In the genomic region with DNA sequence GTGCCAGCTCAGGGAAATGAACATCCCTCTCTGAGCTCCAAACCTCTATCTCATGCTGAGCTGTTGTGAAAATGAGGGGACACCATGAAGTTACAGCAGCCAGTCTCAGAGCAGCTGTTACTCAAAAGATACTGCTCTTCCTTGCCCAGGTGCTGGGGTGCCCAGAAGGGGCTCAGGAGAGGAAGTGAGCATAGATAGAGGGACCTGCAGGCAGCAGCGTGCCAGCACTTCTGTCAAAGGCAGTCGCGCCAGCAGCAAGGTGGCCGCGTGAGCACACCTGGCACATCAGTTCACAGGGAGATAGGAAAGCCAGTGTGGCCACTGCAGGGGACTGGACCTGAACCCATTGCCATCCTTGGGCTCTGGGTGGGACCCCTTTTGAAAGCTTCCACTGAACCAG, we compare ENCODE assay signal across 20 cellular contexts. TPM values are rescaled to one million over a fixed set of nuclear protein-coding genes. Genes with fewer than 3 reads are reported as not detected.
DNase-seq lines count a peak whose midpoint lies in the region; ATAC-seq, FAIRE-seq and TF ChIP-seq lines count a peak whose summit lies in the region.
"Had no signal": no experiment of that assay in that cellular context is flagged by ENCODE, and none has a peak within 500 bp of the region (broad histone marks: within the 10 kb centered on the region; RNA-seq: fewer than 3 reads in every experiment).

No MANE protein-coding gene starts in this region.

- no peak for FAIRE-seq in GM12878 (lab: Jason Lieb, UNC)
- FAIRE-seq: HepG2 had no signal

- H3K27ac ChIP-seq in MM.1S (ENCODE audit: low read length) = peak overlapping the region; percentile 65; the same call in 1 of the 2 replicates
- no peak overlapping the region for H3K27ac ChIP-seq in GM12878 (ENCODE audit: control insufficient read depth, insufficient read depth)
- H3K27ac ChIP-seq in lower lobe of right lung = no peak overlapping the region
- no peak overlapping the region for H3K27ac ChIP-seq in spleen
- no peak overlapping the region for H3K27ac ChIP-seq in naive thymus-derived CD4-positive, alpha-beta T cell (ENCODE audit: low read depth, low read length)
- H3K27ac ChIP-seq: GM23248, SJSA1 had no signal

- H3K27me3 Mint-ChIP-seq in naive thymus-derived CD4-positive, alpha-beta T cell = peaks cover 0 to 28% (median 2%) of the 10 kb centered on the region in 5 donors

- in situ Hi-C loops in GM12878 (cut with MboI) = no loop called here

- H3K27me3 ChIP-seq in MM.1S (replicated peaks; ENCODE audit: insufficient read depth, low read length) (no peaks in the 10 kb centered on the region), GM12878 (replicated peaks in 1 of 2; ENCODE audit: control insufficient read depth in 2 of 2, insufficient read depth in 2 of 2, low read length in 1 of 2) (peaks cover 0 to 1% of the 10 kb centered on the region in 2 experiments; a peak in 2 of 4 replicates), lower lobe of right lung (ENCODE audit: low read depth) (no peaks in the 10 kb centered on the region), spleen (replicated peaks in 1 of 7) (peaks cover 0 to 26% (median 0%) of the 10 kb centered on the region in 7 donors)
- no peaks in the 10 kb centered on the region for H3K27me3 ChIP-seq in naive thymus-derived CD4-positive, alpha-beta T cell (ENCODE audit: control insufficient read depth in 2 of 2, insufficient read depth in 2 of 2, low read length in 2 of 2)
- H3K27me3 ChIP-seq: SJSA1 had no signal

- DNase-seq in MM.1S (peak; percentile 15), GM12878 (ENCODE audit: low read depth, low spot score) (no peak), lower lobe of right lung (peak; percentile 30), spleen (peak; percentile 41), NCI-H446 treated with DMSO at 0.1 percent for 48 hours (lab: John Stamatoyannopoulos, UW) (no peak)
- no peak for DNase-seq in naive thymus-derived CD4-positive, alpha-beta T cell
- no peak for DNase-seq in activated CD4-positive, CD25-positive, alpha-beta regulatory T cell treated with anti-CD3 and anti-CD28 coated beads, Interleukin-2, amount 50 U/mL, for 72 hours
- DNase-seq: ACHN, C1 segment of cervical spinal cord, DND-41, GM23248, KG1, NCI-H1417 treated with DMSO at 0.1 percent for 48 hours, NCI-H2029 treated with DMSO at 0.1 percent for 48 hours, NCI-H2171 treated with DMSO at 0.1 percent for 48 hours, NCI-H748 treated with DMSO at 0.1 percent for 48 hours had no signal

- no peak for TF ChIP-seq EP300 in GM12878 (IDR thresholded peaks at IDR 0.05; ENCODE audit: borderline replicate concordance in 1 of 2, control insufficient read depth in 1 of 2, low read depth in 2 of 2, low read length in 2 of 2)

- no peaks in the 10 kb centered on the region for H3K79me2 ChIP-seq in MM.1S (ENCODE audit: low read length)
- no peaks in the 10 kb centered on the region for H3K79me2 ChIP-seq in GM12878 (ENCODE audit: control insufficient read depth, insufficient read depth, low read length)

- TF ChIP-seq CTCF in MM.1S (IDR thresholded peaks at IDR 0.05; ENCODE audit: low read length) (no peak), GM12878 (IDR thresholded peaks at IDR 0.05 in 2 of 3, conservative IDR thresholded peaks at IDR 0.05 in 1 of 3; ENCODE audit: control insufficient read depth in 2 of 3, extremely low read depth in 1 of 3, insufficient read depth in 1 of 3, low read depth in 3 of 3, low read length in 3 of 3) (no peak), lower lobe of right lung (IDR thresholded peaks at IDR 0.05) (no peak), spleen (IDR thresholded peaks at IDR 0.05 in 8 of 11, conservative IDR thresholded peaks at IDR 0.05 in 3 of 11) (no peak)

- no peaks in the 10 kb centered on the region for H3K9me2 ChIP-seq in MM.1S (replicated peaks; ENCODE audit: insufficient read depth, low read length)

- intact Hi-C loops in GM12878 (cut with micrococcal nuclease; ENCODE audit: unreplicated experiment) = no loop called here
- intact Hi-C loops in lower lobe of right lung (cut with DNase I) = no loop called here
- intact Hi-C loops in spleen (cut with DNase I; ENCODE audit: low total_unique reads) = no loop called here
- intact Hi-C loops in naive thymus-derived CD4-positive, alpha-beta T cell (cut with micrococcal nuclease) = no loop called here

- POLR2A ChIA-PET in GM12878 (lab: Charles Lee) = interaction anchor here (2.5 to 2.7 kb wide), 2 partner anchors 9 to 12 kb away, joined by 9 read pairs; no protein-coding TSS in a partner anchor
- POLR2A ChIA-PET in naive thymus-derived CD4-positive, alpha-beta T cell (lab: Charles Lee) = no interaction called here

- no TSS peak for BruUV-seq in GM12878 (replicated peaks; lab: Mats Ljungman, UMichigan)

- H2AFZ ChIP-seq in MM.1S (ENCODE audit: low read length) (no peak overlapping the region), GM12878 (ENCODE audit: control insufficient read depth, low read depth, low read length) (no peak overlapping the region)
- H2AFZ ChIP-seq: GM23248 had no signal

- H3K9ac ChIP-seq in MM.1S (ENCODE audit: low read length) (no peak overlapping the region), GM12878 (ENCODE audit: control insufficient read depth, insufficient read depth, low read length) (no peak overlapping the region)
- H3K9ac ChIP-seq: GM23248 had no signal

- no peak overlapping the region for H3K4me3 Mint-ChIP-seq in naive thymus-derived CD4-positive, alpha-beta T cell
- H3K4me3 Mint-ChIP-seq: T-helper 1 cell treated with Interleukin-12 subunit alpha and Interleukin-12 subunit beta and Interleukin-4 antibody, amounts not matched to agents 30 μg/mL and 1 μg/mL, for 36 hours had no signal

- H4K20me1 ChIP-seq in MM.1S (ENCODE audit: insufficient read depth, low read length) (no peaks in the 10 kb centered on the region), GM12878 (ENCODE audit: control insufficient read depth, insufficient read depth) (no peaks in the 10 kb centered on the region)

- CTCF ChIA-PET in GM12878 (lab: Yijun Ruan, JAX) = interaction anchor here (1.1 to 1.5 kb wide), 2 partner anchors 11 to 17 kb away, joined by 3 read pairs; no protein-coding TSS in a partner anchor
- CTCF ChIA-PET in naive thymus-derived CD4-positive, alpha-beta T cell (lab: Charles Lee) = no interaction called here

- H3K4me3 ChIP-seq in MM.1S (ENCODE audit: low read length) (no peak overlapping the region), GM12878 (no peak overlapping the region), lower lobe of right lung (no peak overlapping the region), spleen (no peak overlapping the region)
- H3K4me3 ChIP-seq in naive thymus-derived CD4-positive, alpha-beta T cell (ENCODE audit: low read length) = no peak overlapping the region
- H3K4me3 ChIP-seq: GM23248, SJSA1 had no signal

- TF ChIP-seq RAD21 in GM12878 (IDR thresholded peaks at IDR 0.05; ENCODE audit: insufficient read depth, low read depth, low read length) = no peak

- H3K9me3 Mint-ChIP-seq in naive thymus-derived CD4-positive, alpha-beta T cell = peaks cover 0 to 3% (median 0%) of the 10 kb centered on the region in 11 donors
- H3K9me3 Mint-ChIP-seq: T-helper 1 cell treated with Interleukin-12 subunit alpha and Interleukin-12 subunit beta and Interleukin-4 antibody, amounts not matched to agents 30 μg/mL and 1 μg/mL, for 36 hours had no signal

- H3K4me1 Mint-ChIP-seq in naive thymus-derived CD4-positive, alpha-beta T cell = peaks cover 0 to 9% (median 4%) of the 10 kb centered on the region in 7 donors

- 0 out of 2 replicates have a peak, but pooled peaks cover 6% of the 10 kb centered on the region for H3F3A ChIP-seq in MM.1S (ENCODE audit: insufficient read depth, low read length)

- H3K36me3 Mint-ChIP-seq in naive thymus-derived CD4-positive, alpha-beta T cell = peaks cover 0 to 10% (median 0%) of the 10 kb centered on the region in 5 donors

- H3K4me1 ChIP-seq in MM.1S (ENCODE audit: low read length) = peaks cover 8% of the 10 kb centered on the region
- H3K4me1 ChIP-seq in GM12878 (ENCODE audit: control insufficient read depth, insufficient read depth, low read length) = peaks cover 3% of the 10 kb centered on the region; the same call in 1 of the 2 replicates
- no peaks in the 10 kb centered on the region for H3K4me1 ChIP-seq in lower lobe of right lung
- H3K4me1 ChIP-seq in spleen = no peaks in the 10 kb centered on the region
- no peaks in the 10 kb centered on the region for H3K4me1 ChIP-seq in naive thymus-derived CD4-positive, alpha-beta T cell (ENCODE audit: control insufficient read depth in 2 of 2, insufficient read depth in 2 of 2, low read length in 2 of 2)
- H3K4me1 ChIP-seq: SJSA1 had no signal

- no peaks in the 10 kb centered on the region for H3K9me3 ChIP-seq in MM.1S (replicated peaks; ENCODE audit: insufficient read depth, low read length)
- H3K9me3 ChIP-seq in GM12878 (replicated peaks; ENCODE audit: control insufficient read depth, insufficient read depth, low read length) = no peaks in the 10 kb centered on the region; the same call in 2 of the 3 replicates
- H3K9me3 ChIP-seq in lower lobe of right lung = no peaks in the 10 kb centered on the region
- no peaks in the 10 kb centered on the region for H3K9me3 ChIP-seq in spleen
- H3K9me3 ChIP-seq in naive thymus-derived CD4-positive, alpha-beta T cell (ENCODE audit: control insufficient read depth in 2 of 3, low read length in 3 of 3) = no peaks in the 10 kb centered on the region
- H3K9me3 ChIP-seq: SJSA1 had no signal

- RAD21 ChIA-PET in GM12878 (lab: Charles Lee; ENCODE audit: unreplicated experiment) = interaction anchor here (0.9 kb wide), 1 partner anchor 30 kb away, joined by 3 read pairs; no protein-coding TSS in a partner anchor

- peak; percentile 32; the same call in 2 of the 3 replicates for ATAC-seq in GM12878
- ATAC-seq in lower lobe of right lung = no peak
- no peak for ATAC-seq in naive thymus-derived CD4-positive, alpha-beta T cell
- no peak for ATAC-seq in HG03095 (IDR thresholded peaks at IDR 0.05; ENCODE audit: unreplicated experiment)
- ATAC-seq: HepG2 had no signal

- no peaks in the 10 kb centered on the region for H3K36me3 ChIP-seq in MM.1S (replicated peaks; ENCODE audit: insufficient read depth, low read length)
- H3K36me3 ChIP-seq in GM12878 (ENCODE audit: control insufficient read depth in 2 of 2, insufficient read depth in 2 of 2, low read length in 1 of 2) = no peaks in the 10 kb centered on the region
- H3K36me3 ChIP-seq in lower lobe of right lung = no peaks in the 10 kb centered on the region
- H3K36me3 ChIP-seq in spleen = no peaks in the 10 kb centered on the region
- H3K36me3 ChIP-seq in naive thymus-derived CD4-positive, alpha-beta T cell (ENCODE audit: control insufficient read depth in 2 of 3, insufficient read depth in 3 of 3, low read length in 3 of 3) = no peaks in the 10 kb centered on the region
- H3K36me3 ChIP-seq: SJSA1 had no signal

- TF ChIP-seq POLR2A in GM12878 (IDR thresholded peaks at IDR 0.05; ENCODE audit: low read depth, low read length) = no peak
- no peak for TF ChIP-seq POLR2A in spleen (IDR thresholded peaks at IDR 0.05)

- WGBS in GM12878 (ENCODE audit: insufficient coverage, insufficient replicate concordance, low lambda C conversion rate, missing lambda C conversion rate) = 78% methylated on average over 5 of the region's 5 CpGs
- 89 to 97% (median 92%) methylated on average over 5 of the region's 5 CpGs for WGBS in spleen, 5 donors

- no peak overlapping the region for H3K4me2 ChIP-seq in MM.1S (ENCODE audit: low read depth, low read length)
- no peak overlapping the region for H3K4me2 ChIP-seq in GM12878 (ENCODE audit: control insufficient read depth, insufficient read depth)

- SMC1A ChIA-PET in GM12878 (lab: Charles Lee; ENCODE audit: uncharacterized antibody, unreplicated experiment) = interaction anchor here (1.1 to 1.5 kb wide), 2 partner anchors 11 to 31 kb away, joined by 5 to 6 read pairs; no protein-coding TSS in a partner anchor

- no peak overlapping the region for H3K27ac Mint-ChIP-seq in naive thymus-derived CD4-positive, alpha-beta T cell
- H3K27ac Mint-ChIP-seq: T-helper 1 cell treated with Interleukin-12 subunit alpha and Interleukin-12 subunit beta and Interleukin-4 antibody, amounts not matched to agents 30 μg/mL and 1 μg/mL, for 36 hours had no signal

RNA-seq across cellular contexts. Expression of a gene that starts 27.8 kb away (rescaled TPM):
- 0.24 and 0.42 TPM in 2 replicates for total RNA-seq in GM12878 (2013; cell fraction: nucleolus; rRNA removed)
- total RNA-seq in GM12878 (2014; rRNA removed) (under 0.01 TPM in 1 of 2 replicates, not detected in the other), GM12878 (2014; rRNA removed; fragmentation: Illumina TruSeq; extraction: Trizol) (under 0.01 TPM in 1 of 2 replicates, not detected in the other), GM12878 (2021) (0.05 and 0.19 TPM in 2 replicates), lower lobe of right lung (44.8 TPM), spleen (10 to 100 TPM in 4 of 7 donors, 1 to 10 TPM in 3; 3.0 to 16.4 (median 10.2) TPM)
- polyA plus RNA-seq in GM12878 (2011; ENCODE audit: low read depth) = 0.09 TPM
- polyA plus RNA-seq in GM12878 (2011; rRNA removed) (1.1 and 1.2 TPM in 2 replicates), GM12878 (2014; fragmentation: Illumina TruSeq; extraction: Trizol) (0.01 TPM in 1 of 2 replicates, not detected in the other), GM12878 (2014; fragmentation: Nextera tagmentation; extraction: Ambion mirVana) (not detected), GM12878 (2014; rRNA removed) (0.01 TPM in 1 of 2 replicates, not detected in the other), GM12878 (2016; fragmentation: Nextera tagmentation; extraction: Ambion mirVana) (under 1 TPM; 0.09 to 0.12 TPM), spleen (1 to 10 TPM; 1.8 to 3.5 (median 1.8) TPM)
- 0.90 and 0.93 TPM in 2 replicates for polyA plus RNA-seq in GM12878 (2011; cell fraction: cytosol; rRNA removed)
- 0.92 and 1.4 TPM in 2 replicates for polyA plus RNA-seq in GM12878 (2011; cell fraction: nucleus; rRNA removed)
- polyA plus RNA-seq in GM12878 (2012) = 0.59 and 0.61 TPM in 2 replicates
- polyA minus RNA-seq in GM12878 (2011; rRNA and poly(A)+ RNA removed) = 1.4 and 1.8 TPM in 2 replicates
- polyA minus RNA-seq in GM12878 (2011; cell fraction: cytosol; rRNA and poly(A)+ RNA removed) = 0.27 and 0.73 TPM in 2 replicates
- 0.36 and 0.67 TPM in 2 replicates for polyA minus RNA-seq in GM12878 (2011; cell fraction: nucleus; rRNA and poly(A)+ RNA removed)
- total RNA-seq in naive thymus-derived CD4-positive, alpha-beta T cell = 10 to 100 TPM in 2 of 5 experiments, 1 to 10 TPM in 2, under 1 TPM in 1; 0.41 to 22.9 (median 7.8) TPM
- 1 to 10 TPM; 3.9 to 7.2 TPM for polyA plus RNA-seq in naive thymus-derived CD4-positive, alpha-beta T cell

Comparison
In these comparisons a context has a peak if more than half of its experiments do, and no peak if none do; other contexts are left out.
1. DNase-seq: peak in MM.1S (single experiment), lower lobe of right lung (single experiment) and spleen (single experiment); none in GM12878 (single experiment), naive thymus-derived CD4-positive, alpha-beta T cell (0 of 9), NCI-H446 treated with DMSO at 0.1 percent for 48 hours (single experiment) and activated CD4-positive, CD25-positive, alpha-beta regulatory T cell treated with anti-CD3 and anti-CD28 coated beads, Interleukin-2, amount 50 U/mL, for 72 hours (single experiment).